7 cellular contexts compared by ENCODE assay signal in genomic region chr2:88999365-88999764, GRCh38.
"Had no signal": no experiment of that assay in that cellular context is flagged by ENCODE, and none has a peak within 500 bp of the region (broad histone marks: within the 10 kb centered on the region; RNA-seq: fewer than 3 reads in every experiment).

No MANE protein-coding gene starts in this region.

- H3K4me1 ChIP-seq: HAP-1 had no signal

- H3K4me3 ChIP-seq: GM23338, HAP-1 had no signal

- H3K36me3 ChIP-seq: HAP-1 had no signal

- H2AFZ ChIP-seq: GM23338 had no signal

- DNase-seq: H7, HFFc6, KG1 had no signal

- H3K9me3 ChIP-seq: HAP-1 had no signal

- H3K27ac ChIP-seq: HL-60 had no signal

- ATAC-seq: HCT116 had no signal
